Comparison of ENCODE assay signal across 1 cellular context in the genomic region with DNA sequence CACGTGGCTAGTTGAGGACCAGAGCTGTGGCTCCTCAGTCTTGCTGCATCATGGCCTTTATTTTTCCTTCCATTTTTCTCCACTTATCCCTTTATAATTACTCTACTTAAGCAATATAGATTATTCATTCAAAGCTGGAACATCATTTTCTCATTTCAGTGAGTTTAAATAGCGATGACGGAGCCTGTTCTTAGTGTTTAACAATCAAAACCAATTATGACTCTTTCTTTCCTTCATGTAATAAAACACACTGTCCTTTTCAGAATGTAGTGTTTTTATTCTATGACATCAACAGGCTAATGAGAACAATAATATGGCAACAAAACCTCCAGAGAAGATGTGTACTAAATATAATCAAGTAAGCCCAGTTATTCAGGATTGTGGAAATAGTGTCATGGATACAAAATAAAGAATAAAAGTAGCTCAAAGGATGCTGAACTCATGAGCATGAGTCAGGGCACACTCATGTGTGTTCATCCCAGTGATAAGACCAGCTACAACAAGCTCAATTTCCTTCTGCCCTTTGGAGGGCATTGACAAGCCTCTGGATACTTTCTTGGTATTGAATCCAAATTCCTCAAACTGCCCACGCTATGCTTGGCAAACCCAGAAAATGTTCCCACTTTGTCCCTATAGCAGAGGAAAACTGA.
TF ChIP-seq lines count a peak whose summit lies in the region.

No MANE protein-coding gene starts in this region.

TF ChIP-seq in IMR-90, 13 proteins besides CTCF, POLR2A, EP300 and RAD21:
- TF ChIP-seq FOS (IDR thresholded peaks at IDR 0.05; ENCODE audit: low read depth, low read length) (no peak), MXI1 (IDR thresholded peaks at IDR 0.05; ENCODE audit: borderline replicate concordance, low read depth, low read length) (no peak), SMC3 (IDR thresholded peaks at IDR 0.05; ENCODE audit: low read depth, low read length) (no peak), MAFK (IDR thresholded peaks at IDR 0.05; ENCODE audit: low read depth, low read length) (no peak), NFE2L2 (IDR thresholded peaks at IDR 0.05; ENCODE audit: low read depth, low read length) (no peak), BHLHE40 (IDR thresholded peaks at IDR 0.05; ENCODE audit: low read depth, low read length) (no peak), RFX5 (IDR thresholded peaks at IDR 0.05; ENCODE audit: low read depth, low read length) (no peak), RCOR1 (IDR thresholded peaks at IDR 0.05; ENCODE audit: insufficient replicate concordance, low read length) (no peak), MAZ (IDR thresholded peaks at IDR 0.05; ENCODE audit: borderline replicate concordance, low read depth, low read length) (no peak), CEBPB (IDR thresholded peaks at IDR 0.05; ENCODE audit: low read depth, low read length) (no peak)
- TF ChIP-seq, protein P1, sequence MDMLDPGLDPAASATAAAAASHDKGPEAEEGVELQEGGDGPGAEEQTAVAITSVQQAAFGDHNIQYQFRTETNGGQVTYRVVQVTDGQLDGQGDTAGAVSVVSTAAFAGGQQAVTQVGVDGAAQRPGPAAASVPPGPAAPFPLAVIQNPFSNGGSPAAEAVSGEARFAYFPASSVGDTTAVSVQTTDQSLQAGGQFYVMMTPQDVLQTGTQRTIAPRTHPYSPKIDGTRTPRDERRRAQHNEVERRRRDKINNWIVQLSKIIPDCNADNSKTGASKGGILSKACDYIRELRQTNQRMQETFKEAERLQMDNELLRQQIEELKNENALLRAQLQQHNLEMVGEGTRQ (IDR thresholded peaks at IDR 0.05; ENCODE audit: low read depth, low read length): no peak
- TF ChIP-seq, protein P2, sequence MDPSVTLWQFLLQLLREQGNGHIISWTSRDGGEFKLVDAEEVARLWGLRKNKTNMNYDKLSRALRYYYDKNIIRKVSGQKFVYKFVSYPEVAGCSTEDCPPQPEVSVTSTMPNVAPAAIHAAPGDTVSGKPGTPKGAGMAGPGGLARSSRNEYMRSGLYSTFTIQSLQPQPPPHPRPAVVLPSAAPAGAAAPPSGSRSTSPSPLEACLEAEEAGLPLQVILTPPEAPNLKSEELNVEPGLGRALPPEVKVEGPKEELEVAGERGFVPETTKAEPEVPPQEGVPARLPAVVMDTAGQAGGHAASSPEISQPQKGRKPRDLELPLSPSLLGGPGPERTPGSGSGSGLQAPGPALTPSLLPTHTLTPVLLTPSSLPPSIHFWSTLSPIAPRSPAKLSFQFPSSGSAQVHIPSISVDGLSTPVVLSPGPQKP (IDR thresholded peaks at IDR 0.05; ENCODE audit: borderline replicate concordance, low read depth, low read length): no peak
